Comparison of ENCODE assay signal across 1 cellular context in the genomic region with DNA sequence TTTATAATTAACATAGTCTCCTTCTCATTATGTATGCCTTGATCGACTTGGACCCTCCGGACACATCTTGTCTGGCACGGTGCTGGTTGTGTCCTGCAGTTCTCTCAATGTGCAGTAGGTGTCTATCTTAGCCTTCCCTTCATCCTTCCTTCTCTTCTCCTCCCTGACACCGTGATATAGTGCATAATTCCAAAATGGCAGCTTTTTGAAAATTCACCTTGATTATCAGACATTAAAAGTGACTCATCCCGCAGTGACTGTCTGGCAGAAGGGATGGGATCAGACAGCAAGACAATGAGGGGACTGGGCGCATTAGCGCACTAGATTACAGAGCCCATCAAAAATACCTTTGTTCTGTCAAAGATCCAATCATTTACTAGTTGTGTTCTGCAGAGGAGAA.
TF ChIP-seq lines count a peak whose summit lies in the region.

No MANE protein-coding gene starts in this region.

TF ChIP-seq in WTC11, 78 proteins besides CTCF, POLR2A, EP300 and RAD21 (continued from another document):
- TF ChIP-seq ZNF532 (CRISPR knock-in tag; IDR thresholded peaks at IDR 0.05; ENCODE audit: borderline replicate concordance) (no peak), ZNF396 (CRISPR knock-in tag; IDR thresholded peaks at IDR 0.05; ENCODE audit: borderline replicate concordance) (no peak), ZNF138 (CRISPR knock-in tag; conservative IDR thresholded peaks at IDR 0.05) (no peak), MYBL2 (CRISPR knock-in tag; IDR thresholded peaks at IDR 0.05) (no peak), ZNF121 (CRISPR knock-in tag; IDR thresholded peaks at IDR 0.05) (no peak), USF1 (CRISPR knock-in tag; IDR thresholded peaks at IDR 0.05) (no peak), ZNF416 (CRISPR knock-in tag; IDR thresholded peaks at IDR 0.05) (no peak), FOXP1 (CRISPR knock-in tag; IDR thresholded peaks at IDR 0.05; ENCODE audit: borderline replicate concordance) (no peak), ZBTB21 (CRISPR knock-in tag; IDR thresholded peaks at IDR 0.05; ENCODE audit: borderline replicate concordance) (no peak), RORB (CRISPR knock-in tag; IDR thresholded peaks at IDR 0.05) (no peak)
- TF ChIP-seq, protein P1, sequence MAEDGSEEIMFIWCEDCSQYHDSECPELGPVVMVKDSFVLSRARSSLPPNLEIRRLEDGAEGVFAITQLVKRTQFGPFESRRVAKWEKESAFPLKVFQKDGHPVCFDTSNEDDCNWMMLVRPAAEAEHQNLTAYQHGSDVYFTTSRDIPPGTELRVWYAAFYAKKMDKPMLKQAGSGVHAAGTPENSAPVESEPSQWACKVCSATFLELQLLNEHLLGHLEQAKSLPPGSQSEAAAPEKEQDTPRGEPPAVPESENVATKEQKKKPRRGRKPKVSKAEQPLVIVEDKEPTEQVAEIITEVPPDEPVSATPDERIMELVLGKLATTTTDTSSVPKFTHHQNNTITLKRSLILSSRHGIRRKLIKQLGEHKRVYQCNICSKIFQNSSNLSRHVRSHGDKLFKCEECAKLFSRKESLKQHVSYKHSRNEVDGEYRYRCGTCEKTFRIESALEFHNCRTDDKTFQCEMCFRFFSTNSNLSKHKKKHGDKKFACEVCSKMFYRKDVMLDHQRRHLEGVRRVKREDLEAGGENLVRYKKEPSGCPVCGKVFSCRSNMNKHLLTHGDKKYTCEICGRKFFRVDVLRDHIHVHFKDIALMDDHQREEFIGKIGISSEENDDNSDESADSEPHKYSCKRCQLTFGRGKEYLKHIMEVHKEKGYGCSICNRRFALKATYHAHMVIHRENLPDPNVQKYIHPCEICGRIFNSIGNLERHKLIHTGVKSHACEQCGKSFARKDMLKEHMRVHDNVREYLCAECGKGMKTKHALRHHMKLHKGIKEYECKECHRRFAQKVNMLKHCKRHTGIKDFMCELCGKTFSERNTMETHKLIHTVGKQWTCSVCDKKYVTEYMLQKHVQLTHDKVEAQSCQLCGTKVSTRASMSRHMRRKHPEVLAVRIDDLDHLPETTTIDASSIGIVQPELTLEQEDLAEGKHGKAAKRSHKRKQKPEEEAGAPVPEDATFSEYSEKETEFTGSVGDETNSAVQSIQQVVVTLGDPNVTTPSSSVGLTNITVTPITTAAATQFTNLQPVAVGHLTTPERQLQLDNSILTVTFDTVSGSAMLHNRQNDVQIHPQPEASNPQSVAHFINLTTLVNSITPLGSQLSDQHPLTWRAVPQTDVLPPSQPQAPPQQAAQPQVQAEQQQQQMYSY (CRISPR knock-in tag; IDR thresholded peaks at IDR 0.05) = no peak
- TF ChIP-seq, protein P2, sequence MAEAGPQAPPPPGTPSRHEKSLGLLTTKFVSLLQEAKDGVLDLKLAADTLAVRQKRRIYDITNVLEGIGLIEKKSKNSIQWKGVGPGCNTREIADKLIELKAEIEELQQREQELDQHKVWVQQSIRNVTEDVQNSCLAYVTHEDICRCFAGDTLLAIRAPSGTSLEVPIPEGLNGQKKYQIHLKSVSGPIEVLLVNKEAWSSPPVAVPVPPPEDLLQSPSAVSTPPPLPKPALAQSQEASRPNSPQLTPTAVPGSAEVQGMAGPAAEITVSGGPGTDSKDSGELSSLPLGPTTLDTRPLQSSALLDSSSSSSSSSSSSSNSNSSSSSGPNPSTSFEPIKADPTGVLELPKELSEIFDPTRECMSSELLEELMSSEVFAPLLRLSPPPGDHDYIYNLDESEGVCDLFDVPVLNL (CRISPR knock-in tag; IDR thresholded peaks at IDR 0.05; ENCODE audit: borderline replicate concordance, low read depth) = no peak
- TF ChIP-seq, protein P3, sequence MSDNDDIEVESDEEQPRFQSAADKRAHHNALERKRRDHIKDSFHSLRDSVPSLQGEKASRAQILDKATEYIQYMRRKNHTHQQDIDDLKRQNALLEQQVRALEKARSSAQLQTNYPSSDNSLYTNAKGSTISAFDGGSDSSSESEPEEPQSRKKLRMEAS (CRISPR knock-in tag; IDR thresholded peaks at IDR 0.05) = no peak
